10 cellular contexts compared by ENCODE assay signal in the genomic region with DNA sequence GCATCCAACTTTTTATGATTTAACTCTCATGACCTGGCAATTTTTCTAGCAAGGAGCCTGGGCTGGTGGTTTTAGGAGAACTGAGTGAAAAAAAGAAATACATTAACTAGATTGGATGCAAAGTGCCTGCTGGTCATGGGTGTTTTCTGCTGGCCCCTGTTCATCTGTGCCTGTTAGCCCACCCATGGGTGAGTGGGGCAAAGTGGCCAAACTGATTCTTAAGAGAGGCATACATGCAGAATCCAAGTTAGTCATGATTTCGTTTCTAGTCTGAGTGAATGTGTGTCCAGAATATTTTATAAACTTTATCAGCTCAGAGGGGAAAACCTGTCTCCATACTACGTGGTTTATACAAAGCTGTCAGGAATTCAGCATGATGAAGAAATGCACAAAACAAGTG. TPM values are rescaled to one million over a fixed set of nuclear protein-coding genes. Genes with fewer than 3 reads are reported as not detected.
"Had no signal": no experiment of that assay in that cellular context is flagged by ENCODE, and none has a peak within 500 bp of the region (broad histone marks: within the 10 kb centered on the region; RNA-seq: fewer than 3 reads in every experiment).

No MANE protein-coding gene starts in this region.

- ATAC-seq: HepG2 had no signal

- DNase-seq: IMR-90, KBM-7, KG1 had no signal

- H3K9ac ChIP-seq: KMS-11 had no signal

- H3K27ac ChIP-seq: HL-60, KMS-11 had no signal

- H3K4me2 ChIP-seq: KMS-11 had no signal

- FAIRE-seq: HepG2, HTR-8/SVneo had no signal

RNA-seq across cellular contexts. Expression of gene ITGAD, which starts 4.6 kb away (rescaled TPM):
- total RNA-seq: HepG2, HT-29, HT1080, IMR-90 had no signal
- polyA plus RNA-seq: HepG2, IgD-negative memory B cell, IMR-90 had no signal

RNA-seq across cellular contexts. Expression of gene ITGAX, which starts 33.6 kb away (rescaled TPM):
- total RNA-seq: HepG2 had no signal

RNA-seq across cellular contexts. Expression of gene COX6A2, which starts 39.6 kb away (rescaled TPM):
- total RNA-seq: HepG2, HT-29, HT1080, IMR-90 had no signal
- polyA plus RNA-seq: HepG2, IgD-negative memory B cell, IMR-90 had no signal

RNA-seq across cellular contexts. Expression of gene ZNF843, which starts 54.1 kb away (rescaled TPM):
- total RNA-seq: HepG2, HT-29, HT1080 had no signal
- polyA plus RNA-seq: IgD-negative memory B cell had no signal
